In genomic region chr3:121730940-121731687, GRCh38 we compare ENCODE assay signal across 22 cellular contexts. TPM values are rescaled to one million over a fixed set of nuclear protein-coding genes. Genes with fewer than 3 reads are reported as not detected.
DNase-seq lines count a peak whose midpoint lies in the region; ATAC-seq, FAIRE-seq and TF ChIP-seq lines count a peak whose summit lies in the region.
"Had no signal": no experiment of that assay in that cellular context is flagged by ENCODE, and none has a peak within 500 bp of the region (broad histone marks: within the 10 kb centered on the region; RNA-seq: fewer than 3 reads in every experiment).

No MANE protein-coding gene starts in this region.

- ATAC-seq in Right ventricle myocardium inferior, result peak; percentile 64
- no peak for ATAC-seq in GM19328 (IDR thresholded peaks at IDR 0.05; ENCODE audit: unreplicated experiment)
- ATAC-seq: naive thymus-derived CD8-positive, alpha-beta T cell had no signal

- peak overlapping the region; percentile 93 for H3K27ac Mint-ChIP-seq in chondrocyte (ENCODE audit: unreplicated experiment)
- H3K27ac Mint-ChIP-seq: IgD-negative memory B cell had no signal

- in situ Hi-C loops in HAP-1 (cut with MboI; ENCODE audit: low sequenced_read_pairs), result no loop called here

- intact Hi-C loops in Right ventricle myocardium inferior (cut with DNase I) (no loop called here), stomach (cut with DNase I; ENCODE audit: low total_unique reads) (no loop called here)

- no peaks in the 10 kb centered on the region for H3K27me3 Mint-ChIP-seq in chondrocyte (ENCODE audit: low read depth)
- H3K27me3 Mint-ChIP-seq: IgD-negative memory B cell; naive thymus-derived CD8-positive, alpha-beta T cell had no signal

- H3K4me1 Mint-ChIP-seq in chondrocyte (ENCODE audit: low read depth), result peaks cover 45% of the 10 kb centered on the region

- H3K27ac ChIP-seq in right atrium auricular region (peak overlapping the region in 1 of 2 donors; percentile 43), stomach (no peak overlapping the region)
- H3K27ac ChIP-seq: skin epidermis had no signal

- TF ChIP-seq CTCF in right atrium auricular region (IDR thresholded peaks at IDR 0.05) (no peak), chondrocyte (IDR thresholded peaks at IDR 0.05) (no peak), stomach (IDR thresholded peaks at IDR 0.05) (no peak)

- no peak overlapping the region for H3K4me3 Mint-ChIP-seq in chondrocyte (ENCODE audit: unreplicated experiment)
- H3K4me3 Mint-ChIP-seq: IgD-negative memory B cell; naive thymus-derived CD8-positive, alpha-beta T cell had no signal

- TF ChIP-seq POLR2A in stomach (IDR thresholded peaks at IDR 0.05), result no peak

- no peak for TF ChIP-seq EP300 in stomach (IDR thresholded peaks at IDR 0.05)

- H3K36me3 Mint-ChIP-seq in chondrocyte (ENCODE audit: low read depth), result peaks cover 11% of the 10 kb centered on the region

- H3K9me3 ChIP-seq in right atrium auricular region (no peaks in the 10 kb centered on the region), HAP-1 (no peaks in the 10 kb centered on the region), stomach (no peaks in the 10 kb centered on the region)

- H3K27me3 ChIP-seq in right atrium auricular region (no peaks in the 10 kb centered on the region), HAP-1 (ENCODE audit: low read depth) (no peaks in the 10 kb centered on the region), stomach (no peaks in the 10 kb centered on the region)

- peak; percentile 93 for FAIRE-seq in islet of Langerhans (lab: Jason Lieb, UNC)

- peaks cover 20% of the 10 kb centered on the region for H3K36me3 ChIP-seq in right atrium auricular region
- peaks cover 12% of the 10 kb centered on the region for H3K36me3 ChIP-seq in HAP-1 (replicated peaks)
- peaks cover 7 to 42% (median 38%) of the 10 kb centered on the region in 4 donors for H3K36me3 ChIP-seq in stomach

- DNase-seq in Right ventricle myocardium inferior (ENCODE audit: missing footprints), result no peak
- no peak for DNase-seq in right atrium auricular region (ENCODE audit: low spot score)
- no peak for DNase-seq in chondrocyte (ENCODE audit: low spot score)
- DNase-seq in ureter (ENCODE audit: low spot score), result no peak
- DNase-seq in HAP-1 (ENCODE audit: low spot score in 2 of 2), result no peak
- DNase-seq in stomach, result no peak
- DNase-seq: 8988T; anterior cingulate cortex; cortex of kidney; erythroblast; MM.1S; naive thymus-derived CD8-positive, alpha-beta T cell; NCI-H1694 treated with DMSO at 0.1 percent for 48 hours; NK-92 treated with Interleukin-12 subunit alpha and Interleukin-12 subunit beta, amount 100 ng/mL, for 24 hours; posterior cingulate gyrus; stimulated activated CD4-positive, alpha-beta T cell treated with anti-CD3 and anti-CD28 coated beads, Interleukin-4, amount 100 ng/mL, for 1 hour; SW 1271 had no signal

- H3K4me3 ChIP-seq in right atrium auricular region (no peak overlapping the region), HAP-1 (no peak overlapping the region), stomach (no peak overlapping the region)
- H3K4me3 ChIP-seq: lung, skin epidermis had no signal

- H3K4me1 ChIP-seq in right atrium auricular region (peaks cover 0 to 25% of the 10 kb centered on the region in 2 donors), HAP-1 (peaks cover 4% of the 10 kb centered on the region), stomach (peaks cover 0 to 40% (median 14%) of the 10 kb centered on the region in 4 donors)

- 45 to 62% (median 61%) methylated on average over 8 of the region's 8 CpGs for WGBS in stomach, 5 donors

- no peaks in the 10 kb centered on the region for H3K9me3 Mint-ChIP-seq in chondrocyte (ENCODE audit: low read depth)
- H3K9me3 Mint-ChIP-seq: IgD-negative memory B cell; naive thymus-derived CD8-positive, alpha-beta T cell had no signal

RNA-seq across cellular contexts. Expression of gene GOLGB1, which starts 18.4 kb away (rescaled TPM):
- total RNA-seq in Right ventricle myocardium inferior (47.5 TPM), right atrium auricular region (10 to 100 TPM; 44.1 to 49.6 TPM), chondrocyte (63.6 to 88.0 TPM (median 65.0 TPM) in 3 replicates), ureter (92.7 TPM), stomach (10 to 100 TPM; 53.9 to 81.1 (median 62.3) TPM)
- 10 to 100 TPM in 2 of 3 donors, 1 to 10 TPM in 1; 6.7 to 16.0 (median 10.8) TPM for polyA plus RNA-seq in stomach
